24 cellular contexts compared by ENCODE assay signal in genomic region chr19:21127898-21128297, GRCh38.
"Had no signal": no experiment of that assay in that cellular context is flagged by ENCODE, and none has a peak within 500 bp of the region (broad histone marks: within the 10 kb centered on the region; RNA-seq: fewer than 3 reads in every experiment).

No MANE protein-coding gene starts in this region.

- H3K27ac ChIP-seq: coronary artery, neutrophil, spleen, thoracic aorta, upper lobe of left lung, uterus had no signal

- H3K27ac Mint-ChIP-seq: endodermal cell; naive thymus-derived CD8-positive, alpha-beta T cell; stimulated activated naive B cell treated with anti-CD40 and anti-IgM and Interleukin-4, amounts not matched to agents 10 μg/mL and 1 μg/mL and 100 μg/mL, for 72 hours; stimulated activated naive CD8-positive, alpha-beta T cell treated with anti-CD3 and anti-CD28 coated beads, Interleukin-15, amount 100 ng/mL, for 72 hours had no signal

- H3K4me1 Mint-ChIP-seq: stimulated activated naive B cell treated with anti-CD40 and anti-IgM and Interleukin-4, amounts not matched to agents 10 μg/mL and 1 μg/mL and 100 μg/mL, for 72 hours; stimulated activated naive CD8-positive, alpha-beta T cell treated with anti-CD3 and anti-CD28 coated beads, Interleukin-15, amount 100 ng/mL, for 72 hours had no signal

- H3K4me1 ChIP-seq: spleen, uterus had no signal

- H3K27me3 ChIP-seq: neutrophil, spleen, upper lobe of left lung, uterus had no signal

- H3K9me3 ChIP-seq: neutrophil, thoracic aorta, uterus had no signal

- H3K4me3 Mint-ChIP-seq: endodermal cell; naive thymus-derived CD8-positive, alpha-beta T cell; stimulated activated naive B cell treated with anti-CD40 and anti-IgM and Interleukin-4, amounts not matched to agents 10 μg/mL and 1 μg/mL and 100 μg/mL, for 72 hours; stimulated activated naive CD8-positive, alpha-beta T cell treated with anti-CD3 and anti-CD28 coated beads, Interleukin-15, amount 100 ng/mL, for 72 hours had no signal

- H3K27me3 Mint-ChIP-seq: stimulated activated naive B cell treated with anti-CD40 and anti-IgM and Interleukin-4, amounts not matched to agents 10 μg/mL and 1 μg/mL and 100 μg/mL, for 72 hours; stimulated activated naive CD8-positive, alpha-beta T cell treated with anti-CD3 and anti-CD28 coated beads, Interleukin-15, amount 100 ng/mL, for 72 hours had no signal

- FAIRE-seq: endothelial cell of umbilical vein had no signal

- H3K4me3 ChIP-seq: coronary artery, mucosa of descending colon, spleen, thoracic aorta, upper lobe of left lung, uterus had no signal

- DNase-seq: effector CD4-positive, alpha-beta T cell; endodermal cell; erythroblast; foreskin melanocyte; head of caudate nucleus; hippocampal formation; kidney glomerular epithelial cell; mesendoderm; mucosa of descending colon; naive thymus-derived CD8-positive, alpha-beta T cell; posterior cingulate gyrus; right cardiac atrium; spleen; stimulated activated CD4-positive, alpha-beta T cell treated with anti-CD3 and anti-CD28 coated beads, Interleukin-15, amount 100 ng/mL, for 24 hours; stimulated activated CD4-positive, alpha-beta T cell treated with anti-CD3 and anti-CD28 coated beads, Interleukin-1b, Interleukin-23, amount 100 ng/mL, for 48 hours; stimulated activated CD4-positive, alpha-beta T cell treated with anti-CD3 and anti-CD28 coated beads, Interleukin-4, amount 100 ng/mL, for 4 hours; stimulated activated naive B cell treated with anti-CD40 and anti-IgM and Interleukin-4, amounts not matched to agents 10 μg/mL and 1 μg/mL and 100 μg/mL, for 72 hours; stimulated activated naive CD8-positive, alpha-beta T cell treated with anti-CD3 and anti-CD28 coated beads, Interleukin-15, amount 100 ng/mL, for 72 hours; upper lobe of left lung; uterus had no signal

- H3K36me3 ChIP-seq: neutrophil, thoracic aorta, upper lobe of left lung, uterus had no signal
